Comparison of ENCODE assay signal across 30 cellular contexts in the genomic region with DNA sequence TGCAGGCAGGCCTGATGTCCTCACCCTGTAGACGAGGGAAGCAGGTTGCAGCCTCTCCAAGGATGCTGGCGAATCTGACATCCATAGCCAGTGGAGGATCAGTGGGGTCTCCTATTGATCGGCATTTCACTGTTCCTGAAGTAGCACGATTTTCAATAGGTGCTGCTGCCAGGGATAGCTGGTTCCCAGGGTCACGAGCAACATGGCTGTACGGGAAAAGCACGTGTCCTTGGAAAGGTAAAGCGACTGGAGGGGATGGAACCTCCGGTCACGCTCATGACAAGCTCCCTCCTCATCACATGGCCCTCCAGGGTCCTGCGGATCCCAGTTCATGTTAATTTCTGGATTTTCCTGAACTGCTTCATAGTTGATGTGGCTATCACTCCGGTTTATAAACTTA.
"Had no signal": no experiment of that assay in that cellular context is flagged by ENCODE, and none has a peak within 500 bp of the region (broad histone marks: within the 10 kb centered on the region; RNA-seq: fewer than 3 reads in every experiment).

No MANE protein-coding gene starts in this region.

- H3K9me3 Mint-ChIP-seq: activated B cell treated with CpG ODN at 0.5 μM for 24 hours; activated CD8-positive, alpha-beta T cell treated with anti-CD3 and anti-CD28 coated beads for 36 hours; activated T-helper 17 cell treated with anti-CD3 and anti-CD28 coated beads, Interleukin-2, amount 50 U/mL, for 72 hours; endodermal cell; T-helper 2 cell treated with Interferon-gamma antibody and Interleukin-4, amounts not matched to agents 5 μg/mL and 100 μg/mL, for 36 hours had no signal

- H3K36me3 ChIP-seq: WERI-Rb-1 had no signal

- H3K4me1 ChIP-seq: body of pancreas had no signal

- H3K27ac Mint-ChIP-seq: activated B cell treated with CpG ODN at 0.5 μM for 24 hours; activated CD8-positive, alpha-beta T cell treated with anti-CD3 and anti-CD28 coated beads for 36 hours; activated naive CD8-positive, alpha-beta T cell; activated T-helper 17 cell treated with anti-CD3 and anti-CD28 coated beads, Interleukin-2, amount 50 U/mL, for 72 hours; endodermal cell; T-helper 17 cell; T-helper 2 cell treated with Interferon-gamma antibody and Interleukin-4, amounts not matched to agents 5 μg/mL and 100 μg/mL, for 36 hours had no signal

- DNase-seq: activated B cell treated with CpG ODN at 0.5 μM for 24 hours; activated CD4-positive, alpha-beta T cell treated with anti-CD3 and anti-CD28 coated beads for 48 hours; activated CD4-positive, alpha-beta T cell treated with anti-CD3 and anti-CD28 coated beads, Interleukin-2, amount 50 U/mL, for 1 hour; activated CD4-positive, alpha-beta T cell treated with anti-CD3 and anti-CD28 coated beads, Interleukin-2, amount 50 U/mL, for 48 hours; activated CD8-positive, alpha-beta memory T cell treated with anti-CD3 and anti-CD28 coated beads for 24 hours; activated CD8-positive, alpha-beta T cell treated with anti-CD3 and anti-CD28 coated beads for 36 hours; activated effector memory CD4-positive, alpha-beta T cell treated with Interleukin-2 at 50 U/mL for 16 hours; activated gamma-delta T cell treated with Interleukin-2 at 50 U/mL for 16 hours; activated naive CD4-positive, alpha-beta T cell treated with anti-CD3 and anti-CD28 coated beads, Interleukin-2, amount 50 U/mL, for 16 hours; activated naive CD4-positive, alpha-beta T cell treated with Interleukin-2 at 50 U/mL for 16 hours; activated T-cell treated with anti-CD3 and anti-CD28 coated beads, Interleukin-2, amount 50 U/mL, for 4 hours; amygdala; aorta; caudate nucleus; cortex of kidney; dermis blood vessel endothelial cell; effector CD8-positive, alpha-beta T cell; endodermal cell; foreskin fibroblast; head of caudate nucleus; T-helper 1 cell; T-helper 17 cell; T1000; WERI-Rb-1 had no signal

- H3K4me3 ChIP-seq: body of pancreas had no signal

- ATAC-seq: activated CD4-positive, CD25-positive, alpha-beta regulatory T cell treated with anti-CD3 and anti-CD28 coated beads, Interleukin-2, amount 50 U/mL, for 24 hours; activated CD8-positive, alpha-beta T cell treated with anti-CD3 and anti-CD28 coated beads for 36 hours; activated T-cell treated with anti-CD3 and anti-CD28 coated beads, Interleukin-2, amount 50 U/mL, for 4 hours; activated T-helper 17 cell treated with anti-CD3 and anti-CD28 coated beads, Interleukin-2, amount 50 U/mL, for 72 hours; esophagus mucosa; T-helper 17 cell had no signal

- H3K27me3 ChIP-seq: body of pancreas had no signal

- H3K4me1 Mint-ChIP-seq: activated B cell treated with CpG ODN at 0.5 μM for 24 hours; activated T-helper 17 cell treated with anti-CD3 and anti-CD28 coated beads, Interleukin-2, amount 50 U/mL, for 72 hours; T-helper 17 cell had no signal

- H3K36me3 Mint-ChIP-seq: activated naive CD8-positive, alpha-beta T cell had no signal

- H3K9me3 ChIP-seq: body of pancreas had no signal

- H3K4me3 Mint-ChIP-seq: activated B cell treated with CpG ODN at 0.5 μM for 24 hours; activated CD8-positive, alpha-beta T cell treated with anti-CD3 and anti-CD28 coated beads for 36 hours; activated naive CD8-positive, alpha-beta T cell; activated T-cell treated with anti-CD3 and anti-CD28 coated beads, Interleukin-2, amount 50 U/mL, for 4 hours; activated T-helper 17 cell treated with anti-CD3 and anti-CD28 coated beads, Interleukin-2, amount 50 U/mL, for 72 hours; endodermal cell; T-helper 17 cell; T-helper 2 cell treated with Interferon-gamma antibody and Interleukin-4, amounts not matched to agents 5 μg/mL and 100 μg/mL, for 36 hours had no signal

- H3K27ac ChIP-seq: WERI-Rb-1 had no signal
